Comparison of ENCODE assay signal across 10 cellular contexts in the genomic region with DNA sequence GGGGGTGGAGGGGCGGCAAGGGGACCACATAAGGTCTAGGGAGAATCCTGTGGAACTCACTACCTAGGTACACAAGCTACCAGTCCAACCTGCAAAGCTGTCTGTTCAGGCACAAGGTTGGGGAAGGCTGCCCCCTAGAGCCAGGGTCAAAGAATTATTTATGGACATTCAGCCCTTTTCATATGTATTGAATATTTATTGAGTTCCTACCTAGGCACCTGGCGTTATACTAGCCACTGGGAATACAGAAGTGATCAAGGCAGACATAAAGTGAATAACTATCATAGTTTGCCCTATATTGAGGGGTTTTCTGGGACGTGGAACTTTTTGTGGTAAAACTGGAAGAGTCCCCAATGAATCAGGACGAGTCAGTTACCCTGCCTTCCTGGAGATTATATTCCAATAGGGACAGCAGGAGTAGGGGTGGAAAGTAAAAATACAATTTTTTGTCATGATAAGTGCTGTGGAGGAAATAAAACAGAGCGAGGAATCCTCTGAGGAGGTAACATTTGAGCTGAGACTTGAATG. TPM values are rescaled to one million over a fixed set of nuclear protein-coding genes. Genes with fewer than 3 reads are reported as not detected.
A peak's percentile ranks its signal among the peaks of the same experiment; 100 is the strongest.
DNase-seq lines count a peak whose midpoint lies in the region; ATAC-seq and TF ChIP-seq lines count a peak whose summit lies in the region.
"Had no signal": no experiment of that assay in that cellular context is flagged by ENCODE, and none has a peak within 500 bp of the region (broad histone marks: within the 10 kb centered on the region; RNA-seq: fewer than 3 reads in every experiment).

No MANE protein-coding gene starts in this region.

- H3K9me3 Mint-ChIP-seq in Calu3 (ENCODE audit: low read depth, unreplicated experiment), result no peaks in the 10 kb centered on the region
- H3K9me3 Mint-ChIP-seq: IgD-negative memory B cell had no signal

- no peaks in the 10 kb centered on the region for H3K36me3 ChIP-seq in heart right ventricle

- H3K27me3 Mint-ChIP-seq in Calu3 (ENCODE audit: unreplicated experiment), result no peaks in the 10 kb centered on the region

- no peak overlapping the region for H3K4me3 ChIP-seq in heart right ventricle
- H3K4me3 ChIP-seq: skin epidermis had no signal

- ATAC-seq in HG02588 (IDR thresholded peaks at IDR 0.05; ENCODE audit: unreplicated experiment), result peak; percentile 63
- ATAC-seq in heart right ventricle, result peak in 7 of 8 donors; percentile 23 to 60 (median 39)
- ATAC-seq in HG02610 (IDR thresholded peaks at IDR 0.05; ENCODE audit: unreplicated experiment), result no peak

- no peaks in the 10 kb centered on the region for H3K9me3 ChIP-seq in heart right ventricle

- H3K4me1 ChIP-seq in heart right ventricle, result peaks cover 0 to 59% (median 30%) of the 10 kb centered on the region in 9 donors

- no TSS peak for BruUV-seq in Calu3 (replicated peaks; lab: Mats Ljungman, UMichigan)

- peaks cover 3% of the 10 kb centered on the region for H3K4me1 Mint-ChIP-seq in Calu3 (ENCODE audit: low read depth, unreplicated experiment)

- no peak overlapping the region for H3K27ac Mint-ChIP-seq in Calu3 (ENCODE audit: unreplicated experiment)

- H3K27me3 ChIP-seq in heart right ventricle, result no peaks in the 10 kb centered on the region

- H3K27ac ChIP-seq in heart right ventricle, result no peak overlapping the region
- H3K27ac ChIP-seq: skin epidermis had no signal

- WGBS in heart right ventricle, 2 donors, result 58 to 71% methylated on average over 5 of the region's 5 CpGs

- CTCF ChIA-PET in Calu3 (lab: Charles Lee), result interaction anchor here (0.6 to 3.6 kb wide), 9 partner anchors 8 to 71 kb away, joined by 3 to 75 read pairs (median 4); no protein-coding TSS in a partner anchor

- no peak overlapping the region for H3K4me3 Mint-ChIP-seq in Calu3 (ENCODE audit: low read depth, unreplicated experiment)

- TF ChIP-seq CTCF in Calu3 (IDR thresholded peaks at IDR 0.05; ENCODE audit: unreplicated experiment) (peak; percentile 32), heart right ventricle (IDR thresholded peaks at IDR 0.05) (peak; percentile 37 to 78 (median 70))

- DNase-seq in Calu3 (peak; percentile 79), RPMI7951 (ENCODE audit: low read depth) (peak; percentile 20), heart right ventricle (peak; percentile 57 to 72), foreskin melanocyte (no peak)
- DNase-seq in activated effector memory CD4-positive, alpha-beta T cell treated with anti-CD3 and anti-CD28 coated beads, Interleukin-2, amount 50 U/mL, for 16 hours, result peak; percentile 88
- peak; percentile 46 to 51 for DNase-seq in stimulated activated CD4-positive, alpha-beta T cell treated with anti-CD3 and anti-CD28 coated beads, Interleukin-1b, Interleukin-23, amount 100 ng/mL, for 1 hour (ENCODE audit: low read depth in 2 of 2)

- H3K36me3 Mint-ChIP-seq in Calu3 (ENCODE audit: insufficient read depth, unreplicated experiment), result peaks cover 2% of the 10 kb centered on the region
- H3K36me3 Mint-ChIP-seq: IgD-negative memory B cell had no signal

- intact Hi-C loops in Calu3 (cut with micrococcal nuclease; ENCODE audit: unreplicated experiment), result loop anchor here (1.0 kb wide), 1 partner anchor 23 kb away; no protein-coding TSS in a partner anchor
- intact Hi-C loops in heart right ventricle (cut with DNase I), result loop anchor here in 6 of 10 donors (2.0 to 5.0 kb wide), 2 partner anchors 50 to 52 kb away; no protein-coding TSS in a partner anchor

RNA-seq across cellular contexts. Expression of gene SLC48A1, which starts 5.8 kb away (rescaled TPM):
- total RNA-seq in Calu3 (2022), result 17.0 and 17.2 TPM in 2 replicates
- 6.3 and 7.2 TPM in 2 replicates for total RNA-seq in RPMI7951 (2014; rRNA removed; shearing (Covaris generic))
- total RNA-seq in heart right ventricle, result 10 to 100 TPM; 18.6 to 31.9 (median 22.1) TPM
- polyA plus RNA-seq in heart right ventricle, result 10 to 100 TPM; 12.6 to 26.2 TPM

RNA-seq across cellular contexts. Expression of gene RAPGEF3, which starts 8.6 kb away (rescaled TPM):
- total RNA-seq in Calu3 (2022) (8.2 and 11.0 TPM in 2 replicates), heart right ventricle (10 to 100 TPM in 9 of 10 donors, 1 to 10 TPM in 1; 9.5 to 54.9 (median 19.8) TPM)
- 0.48 and 0.88 TPM in 2 replicates for total RNA-seq in RPMI7951 (2014; rRNA removed; shearing (Covaris generic))
- polyA plus RNA-seq in heart right ventricle, result 100 to 1,000 TPM in 1 of 2 donors, 10 to 100 TPM in 1; 22.4 to 173 TPM

RNA-seq across cellular contexts. Expression of gene ENDOU, which starts 42.0 kb away (rescaled TPM):
- total RNA-seq in Calu3 (2022) (0.42 TPM in 1 of 2 replicates, not detected in the other), heart right ventricle (under 1 TPM in 9 of 10 donors, not detected in 1; 0.11 to 0.56 (median 0.31) TPM)
- 0.24 TPM in 1 of 2 replicates, not detected in the other for total RNA-seq in RPMI7951 (2014; rRNA removed; shearing (Covaris generic))
- under 1 TPM; 0.26 to 0.29 TPM for polyA plus RNA-seq in heart right ventricle
- polyA plus RNA-seq: IgD-negative memory B cell had no signal

RNA-seq across cellular contexts. Expression of gene HDAC7, which starts 52.4 kb away (rescaled TPM):
- 41.8 and 44.0 TPM in 2 replicates for total RNA-seq in Calu3 (2022)
- total RNA-seq in RPMI7951 (2014; rRNA removed; shearing (Covaris generic)), result 13.9 and 16.0 TPM in 2 replicates
- total RNA-seq in heart right ventricle, result 10 to 100 TPM; 26.9 to 50.7 (median 38.5) TPM
- 10 to 100 TPM; 40.4 to 75.6 TPM for polyA plus RNA-seq in heart right ventricle
